Comparison of ENCODE assay signal across 22 cellular contexts in the genomic region with DNA sequence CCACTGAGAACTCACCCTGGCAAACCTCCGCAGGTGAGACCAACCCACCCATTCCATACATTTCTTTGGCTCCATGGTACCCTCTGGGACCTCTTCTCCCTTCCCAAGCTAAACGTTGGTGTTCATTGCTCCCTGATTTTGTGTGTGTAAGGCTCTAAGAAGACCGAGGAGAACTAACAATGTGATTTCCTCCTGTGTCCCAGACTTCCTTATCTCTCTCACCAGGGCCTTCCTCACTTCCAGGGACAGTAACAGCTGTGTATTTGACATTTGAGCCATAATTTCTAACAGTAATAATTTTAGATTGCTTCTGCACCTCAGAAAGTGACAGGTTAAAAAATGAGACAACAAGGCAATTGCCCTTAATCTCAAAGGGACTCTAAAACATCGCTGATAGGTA. TPM values are rescaled to one million over a fixed set of nuclear protein-coding genes. Genes with fewer than 3 reads are reported as not detected.
"Had no signal": no experiment of that assay in that cellular context is flagged by ENCODE, and none has a peak within 500 bp of the region (broad histone marks: within the 10 kb centered on the region; RNA-seq: fewer than 3 reads in every experiment).

No MANE protein-coding gene starts in this region.

- H3K9me3 ChIP-seq: right atrium auricular region, vagina had no signal

- H3K27me3 ChIP-seq: right atrium auricular region, tibial nerve, vagina had no signal

- DNase-seq: activated CD4-positive, alpha-beta T cell treated with anti-CD3 and anti-CD28 coated beads, Interleukin-2, amount 10 ng/mL, durations not matched to agents 7 days and 5 days; activated CD8-positive, alpha-beta memory T cell treated with anti-CD3 and anti-CD28 coated beads for 24 hours; activated CD8-positive, alpha-beta memory T cell treated with anti-CD3 and anti-CD28 coated beads, Interleukin-2, amount 50 U/mL, for 48 hours; activated effector memory CD4-positive, alpha-beta T cell treated with Interleukin-2 at 50 U/mL for 16 hours; activated naive CD4-positive, alpha-beta T cell treated with anti-CD3 and anti-CD28 coated beads, Interleukin-2, amount 10 ng/mL, durations not matched to agents 7 days and 5 days; activated T-cell treated with anti-CD3 and anti-CD28 coated beads, Interleukin-2, amount 50 U/mL, for 48 hours; aorta; dorsolateral prefrontal cortex; erythroblast; foreskin melanocyte; kidney; occipital lobe; T-cell had no signal

- H3K4me1 ChIP-seq: right atrium auricular region, tibial nerve, vagina had no signal

- ATAC-seq: activated CD4-positive, CD25-positive, alpha-beta regulatory T cell treated with anti-CD3 and anti-CD28 coated beads, Interleukin-2, amount 50 U/mL, for 24 hours; T-cell had no signal

- H3K36me3 ChIP-seq: right atrium auricular region, tibial nerve, vagina had no signal

- H3K27ac ChIP-seq: dorsolateral prefrontal cortex, right atrium auricular region, skin epidermis, tibial nerve, vagina had no signal

- H3K4me3 ChIP-seq: dorsolateral prefrontal cortex, right atrium auricular region, skin epidermis, tibial nerve, vagina had no signal

RNA-seq across cellular contexts. Expression of a gene that starts 7.4 kb away (rescaled TPM):
- total RNA-seq: activated CD4-positive, alpha-beta T cell treated with anti-CD3 and anti-CD28 coated beads, Interleukin-2, amount 10 ng/mL, durations not matched to agents 7 days and 5 days; aorta; dorsolateral prefrontal cortex; kidney; lung microvascular endothelial cell; myocyte; occipital lobe; progenitor cell of endocrine pancreas; right atrium auricular region; tibial nerve; vagina had no signal
- polyA plus RNA-seq: aorta, neural cell had no signal

RNA-seq across cellular contexts. Expression of a gene that starts 59.2 kb away (rescaled TPM):
- total RNA-seq: activated CD4-positive, alpha-beta T cell treated with anti-CD3 and anti-CD28 coated beads, Interleukin-2, amount 10 ng/mL, durations not matched to agents 7 days and 5 days; aorta; dorsolateral prefrontal cortex; kidney; lung microvascular endothelial cell; myocyte; occipital lobe; progenitor cell of endocrine pancreas; right atrium auricular region; T-cell; tibial nerve; vagina had no signal
- polyA plus RNA-seq: aorta, neural cell had no signal
